ENCODE assay signal across 9 cellular contexts in genomic region chr6:136927313-136927712, GRCh38. TPM values are rescaled to one million over a fixed set of nuclear protein-coding genes. Genes with fewer than 3 reads are reported as not detected.
A peak's percentile ranks its signal among the peaks of the same experiment; 100 is the strongest.
DNase-seq lines count a peak whose midpoint lies in the region; ATAC-seq and TF ChIP-seq lines count a peak whose summit lies in the region.
"Had no signal": no experiment of that assay in that cellular context is flagged by ENCODE, and none has a peak within 500 bp of the region (broad histone marks: within the 10 kb centered on the region; RNA-seq: fewer than 3 reads in every experiment).

No MANE protein-coding gene starts in this region.

- peak; percentile 46 for DNase-seq in activated naive CD4-positive, alpha-beta T cell treated with anti-CD3 and anti-CD28 coated beads, Interleukin-2, amount 10 ng/mL, durations not matched to agents 7 days and 5 days
- DNase-seq in activated naive CD4-positive, alpha-beta T cell treated with Interleukin-2 at 50 U/mL for 16 hours = no peak
- DNase-seq in cardiac fibroblast (ENCODE audit: low read depth in 2 of 2) (peak; percentile 9 to 14), inferior parietal cortex (ENCODE audit: extremely low spot score) (no peak), omental fat pad (ENCODE audit: low spot score) (no peak), HK-2 (ENCODE audit: unreplicated experiment) (no peak)
- DNase-seq in stimulated activated CD8-positive, alpha-beta memory T cell treated with anti-CD3 and anti-CD28 coated beads, Interleukin-4, amount 100 ng/mL, for 48 hours = peak; percentile 27

- ATAC-seq in omental fat pad (ENCODE audit: low FRiP score) = no peak

- peaks cover 14% of the 10 kb centered on the region for H3K4me1 Mint-ChIP-seq in activated naive CD4-positive, alpha-beta T cell treated with anti-CD3 and anti-CD28 coated beads, Interleukin-2, amount 10 ng/mL, durations not matched to agents 7 days and 5 days

- no peaks in the 10 kb centered on the region for H3K36me3 Mint-ChIP-seq in activated naive CD4-positive, alpha-beta T cell treated with anti-CD3 and anti-CD28 coated beads, Interleukin-2, amount 10 ng/mL, durations not matched to agents 7 days and 5 days

- H3K27ac Mint-ChIP-seq in activated naive CD4-positive, alpha-beta T cell treated with anti-CD3 and anti-CD28 coated beads, Interleukin-2, amount 10 ng/mL, durations not matched to agents 7 days and 5 days = no peak overlapping the region

- H3K4me3 ChIP-seq in cardiac fibroblast (replicated peaks in 1 of 2; ENCODE audit: low read depth in 2 of 2, low read length in 2 of 2) = no peak overlapping the region

- TF ChIP-seq CTCF in LNCAP (IDR thresholded peaks at IDR 0.05) = peak; percentile 12; the same call in 1 of the 2 replicates
- peak; percentile 29 for TF ChIP-seq CTCF in cardiac fibroblast (IDR thresholded peaks at IDR 0.05; ENCODE audit: low read depth, low read length)
- TF ChIP-seq CTCF in omental fat pad (IDR thresholded peaks at IDR 0.05) = no peak

- H3K4me3 Mint-ChIP-seq in activated naive CD4-positive, alpha-beta T cell treated with anti-CD3 and anti-CD28 coated beads, Interleukin-2, amount 10 ng/mL, durations not matched to agents 7 days and 5 days = no peak overlapping the region

- H3K9me3 Mint-ChIP-seq in activated naive CD4-positive, alpha-beta T cell treated with anti-CD3 and anti-CD28 coated beads, Interleukin-2, amount 10 ng/mL, durations not matched to agents 7 days and 5 days = no peaks in the 10 kb centered on the region

- peaks cover 65% of the 10 kb centered on the region for H3K27me3 Mint-ChIP-seq in activated naive CD4-positive, alpha-beta T cell treated with anti-CD3 and anti-CD28 coated beads, Interleukin-2, amount 10 ng/mL, durations not matched to agents 7 days and 5 days

- CTCF ChIA-PET in activated naive CD4-positive, alpha-beta T cell treated with anti-CD3 and anti-CD28 coated beads, Interleukin-2, amount 10 ng/mL, durations not matched to agents 7 days and 5 days (lab: Charles Lee) = no interaction called here

RNA-seq across cellular contexts. Expression of gene SLC35D3, which starts 5.2 kb away (rescaled TPM):
- not detected for total RNA-seq in omental fat pad
- total RNA-seq: dermis microvascular lymphatic vessel endothelial cell had no signal

Comparison
In these comparisons a context has a peak if more than half of its experiments do, and no peak if none do; other contexts are left out.
1. DNase-seq: peak in activated naive CD4-positive, alpha-beta T cell treated with anti-CD3 and anti-CD28 coated beads, Interleukin-2, amount 10 ng/mL, durations not matched to agents 7 days and 5 days (single experiment), cardiac fibroblast (2 of 2) and stimulated activated CD8-positive, alpha-beta memory T cell treated with anti-CD3 and anti-CD28 coated beads, Interleukin-4, amount 100 ng/mL, for 48 hours (single experiment); none in activated naive CD4-positive, alpha-beta T cell treated with Interleukin-2 at 50 U/mL for 16 hours (single experiment), inferior parietal cortex (single experiment), omental fat pad (single experiment) and HK-2 (single experiment).
2. CTCF ChIP-seq: peak in LNCAP (single experiment) and cardiac fibroblast (single experiment); none in omental fat pad (0 of 3).